Comparison of ENCODE assay signal across 10 cellular contexts in the genomic region with DNA sequence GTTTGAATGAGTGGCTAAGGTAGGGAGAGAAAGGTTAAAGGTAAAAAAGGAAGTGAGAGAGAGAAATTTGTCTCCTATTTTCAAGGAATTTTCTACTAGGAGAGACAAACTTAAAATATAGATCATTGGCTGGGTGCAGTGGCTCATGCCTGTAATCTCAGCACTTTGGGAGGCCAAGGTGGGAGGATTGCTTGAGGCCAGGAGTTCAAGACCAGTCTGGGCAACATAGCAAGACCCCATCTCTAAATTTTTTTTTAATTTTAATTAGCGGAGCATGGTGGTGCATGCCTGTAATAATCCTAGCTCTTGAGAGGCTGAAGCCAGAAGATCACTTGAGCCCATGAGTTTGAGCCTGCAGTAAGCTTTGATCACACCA. TPM values are rescaled to one million over a fixed set of nuclear protein-coding genes. Genes with fewer than 3 reads are reported as not detected.
"Had no signal": no experiment of that assay in that cellular context is flagged by ENCODE, and none has a peak within 500 bp of the region (broad histone marks: within the 10 kb centered on the region; RNA-seq: fewer than 3 reads in every experiment).

No MANE protein-coding gene starts in this region.

RNA-seq across cellular contexts. Expression of a gene that starts 58.1 kb away (rescaled TPM):
- total RNA-seq: activated CD4-positive, alpha-beta T cell treated with anti-CD3 and anti-CD28 coated beads for 36 hours; activated CD4-positive, alpha-beta T cell treated with anti-CD3 and anti-CD28 coated beads, Interleukin-2, amount 10 ng/mL, durations not matched to agents 7 days and 5 days; activated T-helper 2 cell treated with anti-CD3 and anti-CD28 coated beads, Interferon-gamma antibody, Interleukin-2, Interleukin-4, amounts not matched to agents 10 μg/mL and 5 μg/mL and 100 μg/mL, durations not matched to agents 14 hours and 24 hours and 36 hours; ascending aorta; cardiac septum; MCF 10A; RPMI7951; SJCRH30; T-helper 1 cell treated with Interleukin-12 subunit alpha and Interleukin-12 subunit beta and Interleukin-4 antibody, amounts not matched to agents 30 ng/mL and 1 ng/mL, for 36 hours; WTC11 had no signal
